ENCODE assay signal across 1 cellular context in the genomic region with DNA sequence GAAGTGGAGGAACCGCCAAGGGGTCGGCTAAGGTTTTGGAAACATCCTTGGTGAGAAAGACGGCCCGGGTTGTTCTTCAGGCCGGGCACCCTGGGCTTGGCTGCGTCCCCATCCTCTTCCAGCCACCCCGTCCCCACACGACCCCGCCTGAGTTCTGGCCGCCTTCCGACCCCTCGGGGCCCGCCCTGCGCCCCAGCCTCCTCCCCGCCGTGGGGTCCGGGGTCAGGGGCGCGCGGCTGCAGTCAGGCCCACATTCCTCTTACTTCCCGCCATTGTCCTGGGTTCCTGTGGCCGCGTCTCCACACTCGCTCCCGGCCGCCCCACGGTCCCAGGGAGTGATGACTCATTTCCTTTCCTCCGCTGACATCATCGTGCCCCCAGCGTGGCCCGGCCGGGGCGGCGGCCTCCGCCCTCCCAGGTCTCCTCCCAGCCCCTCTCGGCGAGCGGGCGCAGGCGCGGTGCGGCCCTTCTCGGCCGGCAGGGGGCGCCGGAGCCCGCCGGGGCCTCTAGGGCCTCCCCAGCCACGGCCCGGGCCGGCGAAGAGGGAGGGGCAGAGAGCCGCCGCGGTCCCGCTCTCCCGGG.
TF ChIP-seq lines count a peak whose summit lies in the region.

No MANE protein-coding gene starts in this region.

TF ChIP-seq in HepG2, 621 proteins besides CTCF, POLR2A, EP300 and RAD21 (continued from another document and continues in another):
- TF ChIP-seq, protein P1, sequence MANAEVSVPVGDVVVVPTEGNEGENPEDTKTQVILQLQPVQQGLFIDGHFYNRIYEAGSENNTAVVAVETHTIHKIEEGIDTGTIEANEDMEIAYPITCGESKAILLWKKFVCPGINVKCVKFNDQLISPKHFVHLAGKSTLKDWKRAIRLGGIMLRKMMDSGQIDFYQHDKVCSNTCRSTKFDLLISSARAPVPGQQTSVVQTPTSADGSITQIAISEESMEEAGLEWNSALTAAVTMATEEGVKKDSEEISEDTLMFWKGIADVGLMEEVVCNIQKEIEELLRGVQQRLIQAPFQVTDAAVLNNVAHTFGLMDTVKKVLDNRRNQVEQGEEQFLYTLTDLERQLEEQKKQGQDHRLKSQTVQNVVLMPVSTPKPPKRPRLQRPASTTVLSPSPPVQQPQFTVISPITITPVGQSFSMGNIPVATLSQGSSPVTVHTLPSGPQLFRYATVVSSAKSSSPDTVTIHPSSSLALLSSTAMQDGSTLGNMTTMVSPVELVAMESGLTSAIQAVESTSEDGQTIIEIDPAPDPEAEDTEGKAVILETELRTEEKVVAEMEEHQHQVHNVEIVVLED (CRISPR knock-in tag; IDR thresholded peaks at IDR 0.05; ENCODE audit: borderline replicate concordance), result peak; percentile 47; the same call in 1 of the 2 replicates
- no peak for TF ChIP-seq ZNF12 (CRISPR knock-in tag; IDR thresholded peaks at IDR 0.05)
- peak; percentile 26 for TF ChIP-seq MEIS2 (CRISPR knock-in tag; IDR thresholded peaks at IDR 0.05)
- TF ChIP-seq, protein P2, sequence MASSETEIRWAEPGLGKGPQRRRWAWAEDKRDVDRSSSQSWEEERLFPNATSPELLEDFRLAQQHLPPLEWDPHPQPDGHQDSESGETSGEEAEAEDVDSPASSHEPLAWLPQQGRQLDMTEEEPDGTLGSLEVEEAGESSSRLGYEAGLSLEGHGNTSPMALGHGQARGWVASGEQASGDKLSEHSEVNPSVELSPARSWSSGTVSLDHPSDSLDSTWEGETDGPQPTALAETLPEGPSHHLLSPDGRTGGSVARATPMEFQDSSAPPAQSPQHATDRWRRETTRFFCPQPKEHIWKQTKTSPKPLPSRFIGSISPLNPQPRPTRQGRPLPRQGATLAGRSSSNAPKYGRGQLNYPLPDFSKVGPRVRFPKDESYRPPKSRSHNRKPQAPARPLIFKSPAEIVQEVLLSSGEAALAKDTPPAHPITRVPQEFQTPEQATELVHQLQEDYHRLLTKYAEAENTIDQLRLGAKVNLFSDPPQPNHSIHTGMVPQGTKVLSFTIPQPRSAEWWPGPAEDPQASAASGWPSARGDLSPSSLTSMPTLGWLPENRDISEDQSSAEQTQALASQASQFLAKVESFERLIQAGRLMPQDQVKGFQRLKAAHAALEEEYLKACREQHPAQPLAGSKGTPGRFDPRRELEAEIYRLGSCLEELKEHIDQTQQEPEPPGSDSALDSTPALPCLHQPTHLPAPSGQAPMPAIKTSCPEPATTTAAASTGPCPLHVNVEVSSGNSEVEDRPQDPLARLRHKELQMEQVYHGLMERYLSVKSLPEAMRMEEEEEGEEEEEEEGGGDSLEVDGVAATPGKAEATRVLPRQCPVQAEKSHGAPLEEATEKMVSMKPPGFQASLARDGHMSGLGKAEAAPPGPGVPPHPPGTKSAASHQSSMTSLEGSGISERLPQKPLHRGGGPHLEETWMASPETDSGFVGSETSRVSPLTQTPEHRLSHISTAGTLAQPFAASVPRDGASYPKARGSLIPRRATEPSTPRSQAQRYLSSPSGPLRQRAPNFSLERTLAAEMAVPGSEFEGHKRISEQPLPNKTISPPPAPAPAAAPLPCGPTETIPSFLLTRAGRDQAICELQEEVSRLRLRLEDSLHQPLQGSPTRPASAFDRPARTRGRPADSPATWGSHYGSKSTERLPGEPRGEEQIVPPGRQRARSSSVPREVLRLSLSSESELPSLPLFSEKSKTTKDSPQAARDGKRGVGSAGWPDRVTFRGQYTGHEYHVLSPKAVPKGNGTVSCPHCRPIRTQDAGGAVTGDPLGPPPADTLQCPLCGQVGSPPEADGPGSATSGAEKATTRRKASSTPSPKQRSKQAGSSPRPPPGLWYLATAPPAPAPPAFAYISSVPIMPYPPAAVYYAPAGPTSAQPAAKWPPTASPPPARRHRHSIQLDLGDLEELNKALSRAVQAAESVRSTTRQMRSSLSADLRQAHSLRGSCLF (CRISPR knock-in tag; IDR thresholded peaks at IDR 0.05; ENCODE audit: borderline replicate concordance), result no peak
- peak; percentile 36; the same call in 1 of the 2 replicates for TF ChIP-seq XBP1 (CRISPR knock-in tag; IDR thresholded peaks at IDR 0.05)
- no peak; the same call in 1 of the 2 replicates for TF ChIP-seq ZSCAN9 (CRISPR knock-in tag; IDR thresholded peaks at IDR 0.05; ENCODE audit: borderline replicate concordance)
- no peak for TF ChIP-seq ZBTB1 (CRISPR knock-in tag; IDR thresholded peaks at IDR 0.05; ENCODE audit: borderline replicate concordance)
- TF ChIP-seq KMT2B (CRISPR knock-in tag; IDR thresholded peaks at IDR 0.05), result no peak
- TF ChIP-seq MEIS1 (CRISPR knock-in tag; IDR thresholded peaks at IDR 0.05; ENCODE audit: borderline replicate concordance), result no peak
- no peak for TF ChIP-seq ZNF10 (CRISPR knock-in tag; IDR thresholded peaks at IDR 0.05; ENCODE audit: borderline replicate concordance, low read depth)
- TF ChIP-seq STAT5B (CRISPR knock-in tag; IDR thresholded peaks at IDR 0.05), result no peak
- peak; percentile 30 for TF ChIP-seq TBL1XR1 (IDR thresholded peaks at IDR 0.05; ENCODE audit: borderline replicate concordance, low read length, partially characterized antibody)
- TF ChIP-seq, protein P3, sequence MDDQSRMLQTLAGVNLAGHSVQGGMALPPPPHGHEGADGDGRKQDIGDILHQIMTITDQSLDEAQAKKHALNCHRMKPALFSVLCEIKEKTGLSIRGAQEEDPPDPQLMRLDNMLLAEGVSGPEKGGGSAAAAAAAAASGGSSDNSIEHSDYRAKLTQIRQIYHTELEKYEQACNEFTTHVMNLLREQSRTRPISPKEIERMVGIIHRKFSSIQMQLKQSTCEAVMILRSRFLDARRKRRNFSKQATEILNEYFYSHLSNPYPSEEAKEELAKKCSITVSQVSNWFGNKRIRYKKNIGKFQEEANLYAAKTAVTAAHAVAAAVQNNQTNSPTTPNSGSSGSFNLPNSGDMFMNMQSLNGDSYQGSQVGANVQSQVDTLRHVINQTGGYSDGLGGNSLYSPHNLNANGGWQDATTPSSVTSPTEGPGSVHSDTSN (CRISPR knock-in tag; IDR thresholded peaks at IDR 0.05; ENCODE audit: borderline replicate concordance), result no peak
- TF ChIP-seq, protein P4, sequence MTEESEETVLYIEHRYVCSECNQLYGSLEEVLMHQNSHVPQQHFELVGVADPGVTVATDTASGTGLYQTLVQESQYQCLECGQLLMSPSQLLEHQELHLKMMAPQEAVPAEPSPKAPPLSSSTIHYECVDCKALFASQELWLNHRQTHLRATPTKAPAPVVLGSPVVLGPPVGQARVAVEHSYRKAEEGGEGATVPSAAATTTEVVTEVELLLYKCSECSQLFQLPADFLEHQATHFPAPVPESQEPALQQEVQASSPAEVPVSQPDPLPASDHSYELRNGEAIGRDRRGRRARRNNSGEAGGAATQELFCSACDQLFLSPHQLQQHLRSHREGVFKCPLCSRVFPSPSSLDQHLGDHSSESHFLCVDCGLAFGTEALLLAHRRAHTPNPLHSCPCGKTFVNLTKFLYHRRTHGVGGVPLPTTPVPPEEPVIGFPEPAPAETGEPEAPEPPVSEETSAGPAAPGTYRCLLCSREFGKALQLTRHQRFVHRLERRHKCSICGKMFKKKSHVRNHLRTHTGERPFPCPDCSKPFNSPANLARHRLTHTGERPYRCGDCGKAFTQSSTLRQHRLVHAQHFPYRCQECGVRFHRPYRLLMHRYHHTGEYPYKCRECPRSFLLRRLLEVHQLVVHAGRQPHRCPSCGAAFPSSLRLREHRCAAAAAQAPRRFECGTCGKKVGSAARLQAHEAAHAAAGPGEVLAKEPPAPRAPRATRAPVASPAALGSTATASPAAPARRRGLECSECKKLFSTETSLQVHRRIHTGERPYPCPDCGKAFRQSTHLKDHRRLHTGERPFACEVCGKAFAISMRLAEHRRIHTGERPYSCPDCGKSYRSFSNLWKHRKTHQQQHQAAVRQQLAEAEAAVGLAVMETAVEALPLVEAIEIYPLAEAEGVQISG (CRISPR knock-in tag; IDR thresholded peaks at IDR 0.05), result peak; percentile 79
- no peak for TF ChIP-seq SP5 (CRISPR knock-in tag; IDR thresholded peaks at IDR 0.05; ENCODE audit: borderline replicate concordance, low read depth)
- TF ChIP-seq JARID2 (CRISPR knock-in tag; IDR thresholded peaks at IDR 0.05; ENCODE audit: insufficient replicate concordance), result no peak
- 0 out of 2 replicates have a peak, but pooled peaks have one; percentile 25 for TF ChIP-seq ZSCAN21 (CRISPR knock-in tag; IDR thresholded peaks at IDR 0.05; ENCODE audit: borderline replicate concordance)
- TF ChIP-seq, protein P5, sequence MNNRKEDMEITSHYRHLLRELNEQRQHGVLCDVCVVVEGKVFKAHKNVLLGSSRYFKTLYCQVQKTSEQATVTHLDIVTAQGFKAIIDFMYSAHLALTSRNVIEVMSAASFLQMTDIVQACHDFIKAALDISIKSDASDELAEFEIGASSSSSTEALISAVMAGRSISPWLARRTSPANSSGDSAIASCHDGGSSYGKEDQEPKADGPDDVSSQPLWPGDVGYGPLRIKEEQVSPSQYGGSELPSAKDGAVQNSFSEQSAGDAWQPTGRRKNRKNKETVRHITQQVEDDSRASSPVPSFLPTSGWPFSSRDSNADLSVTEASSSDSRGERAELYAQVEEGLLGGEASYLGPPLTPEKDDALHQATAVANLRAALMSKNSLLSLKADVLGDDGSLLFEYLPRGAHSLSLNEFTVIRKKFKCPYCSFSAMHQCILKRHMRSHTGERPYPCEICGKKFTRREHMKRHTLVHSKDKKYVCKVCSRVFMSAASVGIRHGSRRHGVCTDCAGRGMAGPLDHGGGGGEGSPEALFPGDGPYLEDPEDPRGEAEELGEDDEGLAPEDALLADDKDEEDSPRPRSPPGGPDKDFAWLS (CRISPR knock-in tag; IDR thresholded peaks at IDR 0.05; ENCODE audit: borderline replicate concordance), result no peak
- TF ChIP-seq ZNF282 (IDR thresholded peaks at IDR 0.05; ENCODE audit: partially characterized antibody), result no peak
- TF ChIP-seq BHLHE40 (IDR thresholded peaks at IDR 0.05; ENCODE audit: low read length), result no peak
- no peak for TF ChIP-seq MBD4 (IDR thresholded peaks at IDR 0.05; ENCODE audit: borderline replicate concordance, low read length)
- no peak; the same call in 1 of the 2 replicates for TF ChIP-seq ISL2 (CRISPR knock-in tag; IDR thresholded peaks at IDR 0.05)
- TF ChIP-seq, protein P6, sequence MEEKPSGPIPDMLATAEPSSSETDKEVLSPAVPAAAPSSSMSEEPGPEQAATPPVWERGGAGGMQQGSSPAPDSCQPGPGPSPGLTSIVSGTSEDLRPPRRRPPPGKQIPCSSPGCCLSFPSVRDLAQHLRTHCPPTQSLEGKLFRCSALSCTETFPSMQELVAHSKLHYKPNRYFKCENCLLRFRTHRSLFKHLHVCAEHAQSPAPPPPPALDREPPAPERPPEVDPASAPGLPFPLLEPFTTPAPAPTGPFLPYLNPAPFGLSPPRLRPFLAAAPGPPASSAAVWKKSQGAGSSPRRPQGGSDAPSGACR (CRISPR knock-in tag; IDR thresholded peaks at IDR 0.05), result no peak
- TF ChIP-seq NCOR1 (IDR thresholded peaks at IDR 0.05; ENCODE audit: borderline replicate concordance, low read length), result no peak
- no peak for TF ChIP-seq CCAR2 (optimal IDR thresholded peaks at IDR 0.05; ENCODE audit: low read depth, low read length)
- TF ChIP-seq ARHGAP35 (CRISPR knock-in tag; IDR thresholded peaks at IDR 0.05; ENCODE audit: borderline replicate concordance), result no peak
- TF ChIP-seq ZFP36L1 (CRISPR knock-in tag; IDR thresholded peaks at IDR 0.05), result no peak
- no peak for TF ChIP-seq NFYC (CRISPR knock-in tag; IDR thresholded peaks at IDR 0.05)
- TF ChIP-seq EZH2 (conservative IDR thresholded peaks at IDR 0.05; ENCODE audit: low read depth, low read length), result no peak
- TF ChIP-seq, protein P7, sequence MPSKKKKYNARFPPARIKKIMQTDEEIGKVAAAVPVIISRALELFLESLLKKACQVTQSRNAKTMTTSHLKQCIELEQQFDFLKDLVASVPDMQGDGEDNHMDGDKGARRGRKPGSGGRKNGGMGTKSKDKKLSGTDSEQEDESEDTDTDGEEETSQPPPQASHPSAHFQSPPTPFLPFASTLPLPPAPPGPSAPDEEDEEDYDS (CRISPR knock-in tag; IDR thresholded peaks at IDR 0.05), result no peak; the same call in 1 of the 2 replicates
- TF ChIP-seq, protein P8, sequence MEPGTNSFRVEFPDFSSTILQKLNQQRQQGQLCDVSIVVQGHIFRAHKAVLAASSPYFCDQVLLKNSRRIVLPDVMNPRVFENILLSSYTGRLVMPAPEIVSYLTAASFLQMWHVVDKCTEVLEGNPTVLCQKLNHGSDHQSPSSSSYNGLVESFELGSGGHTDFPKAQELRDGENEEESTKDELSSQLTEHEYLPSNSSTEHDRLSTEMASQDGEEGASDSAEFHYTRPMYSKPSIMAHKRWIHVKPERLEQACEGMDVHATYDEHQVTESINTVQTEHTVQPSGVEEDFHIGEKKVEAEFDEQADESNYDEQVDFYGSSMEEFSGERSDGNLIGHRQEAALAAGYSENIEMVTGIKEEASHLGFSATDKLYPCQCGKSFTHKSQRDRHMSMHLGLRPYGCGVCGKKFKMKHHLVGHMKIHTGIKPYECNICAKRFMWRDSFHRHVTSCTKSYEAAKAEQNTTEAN (CRISPR knock-in tag; conservative IDR thresholded peaks at IDR 0.05), result no peak
- TF ChIP-seq FOSL1 (CRISPR knock-in tag; IDR thresholded peaks at IDR 0.05; ENCODE audit: borderline replicate concordance), result peak; percentile 91
- TF ChIP-seq, protein P9, sequence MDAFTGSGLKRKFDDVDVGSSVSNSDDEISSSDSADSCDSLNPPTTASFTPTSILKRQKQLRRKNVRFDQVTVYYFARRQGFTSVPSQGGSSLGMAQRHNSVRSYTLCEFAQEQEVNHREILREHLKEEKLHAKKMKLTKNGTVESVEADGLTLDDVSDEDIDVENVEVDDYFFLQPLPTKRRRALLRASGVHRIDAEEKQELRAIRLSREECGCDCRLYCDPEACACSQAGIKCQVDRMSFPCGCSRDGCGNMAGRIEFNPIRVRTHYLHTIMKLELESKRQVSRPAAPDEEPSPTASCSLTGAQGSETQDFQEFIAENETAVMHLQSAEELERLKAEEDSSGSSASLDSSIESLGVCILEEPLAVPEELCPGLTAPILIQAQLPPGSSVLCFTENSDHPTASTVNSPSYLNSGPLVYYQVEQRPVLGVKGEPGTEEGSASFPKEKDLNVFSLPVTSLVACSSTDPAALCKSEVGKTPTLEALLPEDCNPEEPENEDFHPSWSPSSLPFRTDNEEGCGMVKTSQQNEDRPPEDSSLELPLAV (CRISPR knock-in tag; conservative IDR thresholded peaks at IDR 0.05; ENCODE audit: low read depth), result no peak
- no peak; the same call in 1 of the 2 replicates for TF ChIP-seq ZNF432 (CRISPR knock-in tag; IDR thresholded peaks at IDR 0.05; ENCODE audit: borderline replicate concordance)
- TF ChIP-seq SUZ12 (IDR thresholded peaks at IDR 0.05; ENCODE audit: low read depth, low read length), result no peak
- TF ChIP-seq, protein P10, sequence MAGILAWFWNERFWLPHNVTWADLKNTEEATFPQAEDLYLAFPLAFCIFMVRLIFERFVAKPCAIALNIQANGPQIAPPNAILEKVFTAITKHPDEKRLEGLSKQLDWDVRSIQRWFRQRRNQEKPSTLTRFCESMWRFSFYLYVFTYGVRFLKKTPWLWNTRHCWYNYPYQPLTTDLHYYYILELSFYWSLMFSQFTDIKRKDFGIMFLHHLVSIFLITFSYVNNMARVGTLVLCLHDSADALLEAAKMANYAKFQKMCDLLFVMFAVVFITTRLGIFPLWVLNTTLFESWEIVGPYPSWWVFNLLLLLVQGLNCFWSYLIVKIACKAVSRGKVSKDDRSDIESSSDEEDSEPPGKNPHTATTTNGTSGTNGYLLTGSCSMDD (CRISPR knock-in tag; IDR thresholded peaks at IDR 0.05), result no peak
- TF ChIP-seq ZNF224 (CRISPR knock-in tag; IDR thresholded peaks at IDR 0.05), result no peak
- no peak for TF ChIP-seq SMAD1 (CRISPR knock-in tag; IDR thresholded peaks at IDR 0.05; ENCODE audit: borderline replicate concordance, low read depth)
- no peak; the same call in 1 of the 2 replicates for TF ChIP-seq GFI1 (CRISPR knock-in tag; IDR thresholded peaks at IDR 0.05; ENCODE audit: borderline replicate concordance)
- no peak for TF ChIP-seq SRF (IDR thresholded peaks at IDR 0.05; ENCODE audit: low read depth, low read length)
- TF ChIP-seq DNMT1 (CRISPR knock-in tag; IDR thresholded peaks at IDR 0.05), result no peak
- no peak for TF ChIP-seq ZNF256 (CRISPR knock-in tag; conservative IDR thresholded peaks at IDR 0.05)
- peak; percentile 6; the same call in 1 of the 2 replicates for TF ChIP-seq KDM5B (CRISPR knock-in tag; IDR thresholded peaks at IDR 0.05; ENCODE audit: borderline replicate concordance)
- TF ChIP-seq ZNF143 (CRISPR knock-in tag; IDR thresholded peaks at IDR 0.05), result no peak
